In genomic region chr7:85890244-85890811, GRCh38 we compare ENCODE assay signal across 8 cellular contexts.
DNase-seq lines count a peak whose midpoint lies in the region; ATAC-seq and TF ChIP-seq lines count a peak whose summit lies in the region.

No MANE protein-coding gene starts in this region.

- no peaks in the 10 kb centered on the region for H3K27me3 ChIP-seq in left lung

- TF ChIP-seq POLR2A in lower leg skin (IDR thresholded peaks at IDR 0.05) = no peak

- intact Hi-C loops in left lung (cut with DNase I) = no loop called here
- intact Hi-C loops in lower leg skin (cut with DNase I; ENCODE audit: low total_unique reads) = no loop called here

- H3K4me3 ChIP-seq in astrocyte of the cerebellum (ENCODE audit: low read depth, low read length) = no peak overlapping the region
- H3K4me3 ChIP-seq in left lung = no peak overlapping the region
- H3K4me3 ChIP-seq in lower leg skin (ENCODE audit: low read depth, poor library complexity, severe bottlenecking) = no peak overlapping the region

- ATAC-seq in HG02884 (IDR thresholded peaks at IDR 0.05; ENCODE audit: unreplicated experiment) (peak; percentile 83), left lung (peak; percentile 82)

- in situ Hi-C loops in astrocyte of the cerebellum (cut with HindIII; ENCODE audit: low sequenced_read_pairs) = loop anchor here (10.0 to 25.0 kb wide), 2 partner anchors 574 to 1022 kb away; no protein-coding TSS in a partner anchor

- H3K9me3 ChIP-seq in left lung = no peaks in the 10 kb centered on the region

- DNase-seq in NCI-H2196 (lab: John Stamatoyannopoulos, UW; ENCODE audit: unreplicated experiment) (peak; percentile 10), NCI-H2196 treated with DMSO at 0.1 percent for 48 hours (lab: John Stamatoyannopoulos, UW; ENCODE audit: unreplicated experiment) (no peak), NCI-H2029 (lab: John Stamatoyannopoulos, UW) (peak; percentile 20), astrocyte of the cerebellum (ENCODE audit: low read depth) (peak; percentile 16), left lung (no peak), T-helper 9 cell (no peak), lower leg skin (ENCODE audit: low spot score in 2 of 2) (no peak)

- no peak overlapping the region for H3K27ac ChIP-seq in left lung

- TF ChIP-seq CTCF in astrocyte of the cerebellum (IDR thresholded peaks at IDR 0.05; ENCODE audit: low read depth, low read length, missing control alignments) (peak; percentile 28), left lung (IDR thresholded peaks at IDR 0.05) (peak in 1 of 2 donors; percentile 36), lower leg skin (IDR thresholded peaks at IDR 0.05) (no peak)

- H3K36me3 ChIP-seq in left lung = no peaks in the 10 kb centered on the region

- H3K4me1 ChIP-seq in left lung = no peaks in the 10 kb centered on the region

Comparison
In these comparisons a context has a peak if more than half of its experiments do, and no peak if none do; other contexts are left out.
1. DNase-seq: peak in NCI-H2196 (single experiment), NCI-H2029 (single experiment) and astrocyte of the cerebellum (single experiment); none in NCI-H2196 treated with DMSO at 0.1 percent for 48 hours (single experiment), left lung (0 of 2), T-helper 9 cell (single experiment) and lower leg skin (0 of 2).